In the genomic region with DNA sequence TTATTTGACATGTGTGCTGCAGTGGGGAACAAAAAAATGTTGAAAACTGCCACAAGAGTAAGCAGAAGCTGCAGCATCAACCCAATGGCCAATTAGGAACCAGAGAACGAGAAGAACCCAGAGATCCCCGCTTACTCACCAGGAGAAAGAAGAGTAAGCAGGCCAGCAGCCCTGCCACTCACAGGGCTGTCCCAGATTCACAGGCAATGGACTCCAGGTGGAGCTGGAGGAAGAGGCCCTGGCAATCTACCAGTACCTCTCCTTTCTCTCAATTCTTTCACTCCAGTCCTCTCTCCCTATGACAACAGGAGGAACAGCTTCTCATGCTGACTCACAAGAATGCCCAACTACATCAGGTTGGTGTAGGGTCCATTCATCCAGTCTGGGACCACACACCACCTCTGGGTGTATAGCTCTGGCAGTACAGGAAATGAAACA, we compare ENCODE assay signal across 13 cellular contexts. TPM values are rescaled to one million over a fixed set of nuclear protein-coding genes. Genes with fewer than 3 reads are reported as not detected.
DNase-seq lines count a peak whose midpoint lies in the region; ATAC-seq and TF ChIP-seq lines count a peak whose summit lies in the region.
"Had no signal": no experiment of that assay in that cellular context is flagged by ENCODE, and none has a peak within 500 bp of the region (broad histone marks: within the 10 kb centered on the region; RNA-seq: fewer than 3 reads in every experiment).

No MANE protein-coding gene starts in this region.

- H4K20me1 ChIP-seq in PC-3 (ENCODE audit: low read length) = no peaks in the 10 kb centered on the region
- peaks cover 7% of the 10 kb centered on the region for H4K20me1 ChIP-seq in osteoblast (ENCODE audit: insufficient read depth, low read length)

- H3K9me3 ChIP-seq in PC-3 (ENCODE audit: low read length) (no peaks in the 10 kb centered on the region), osteoblast (ENCODE audit: low read depth, low read length) (no peaks in the 10 kb centered on the region)
- H3K9me3 ChIP-seq: Peyer's patch had no signal

- TF ChIP-seq CTCF in PC-3 (conservative IDR thresholded peaks at IDR 0.05; ENCODE audit: low read depth, low read length) = no peak
- TF ChIP-seq CTCF in osteoblast (IDR thresholded peaks at IDR 0.05; ENCODE audit: extremely low read depth, low read depth, low read length) = no peak

- DNase-seq in G401 (ENCODE audit: low spot score) = peak; percentile 89
- peak; percentile 69 for DNase-seq in PC-3
- DNase-seq in cerebellum (ENCODE audit: low spot score) = peak; percentile 61
- DNase-seq in osteoblast (ENCODE audit: insufficient read length, low spot score, missing footprints) = peak; percentile 35
- no peak for DNase-seq in NCI-H524 treated with DMSO at 0.1 percent for 48 hours (lab: John Stamatoyannopoulos, UW)
- no peak for DNase-seq in sciatic nerve (ENCODE audit: low spot score)
- no peak for DNase-seq in DMS53 (lab: John Stamatoyannopoulos, UW)
- DNase-seq: activated CD4-positive, alpha-beta T cell treated with anti-CD3 and anti-CD28 coated beads, Interleukin-2, amount 50 U/mL, for 4 hours; KBM-7; NCI-H526 treated with DMSO at 0.1 percent for 48 hours; Peyer's patch; stimulated activated CD4-positive, alpha-beta T cell treated with anti-CD3 and anti-CD28 coated beads, Interleukin-4, amount 100 ng/mL, for 1 hour had no signal

- no peak overlapping the region for H3K4me3 ChIP-seq in PC-3 (ENCODE audit: low read length)
- H3K4me3 ChIP-seq in osteoblast (ENCODE audit: insufficient read depth, low read length) = no peak overlapping the region
- H3K4me3 ChIP-seq: Peyer's patch had no signal

- H3K4me1 ChIP-seq in PC-3 (ENCODE audit: insufficient read depth, low read length) (peaks cover 33% of the 10 kb centered on the region), osteoblast (ENCODE audit: insufficient read depth, low read length) (peaks cover 71% of the 10 kb centered on the region)

- in situ Hi-C loops in G401 (cut with HindIII; ENCODE audit: low sequenced_read_pairs) = no loop called here

- H3K27me3 ChIP-seq in PC-3 (ENCODE audit: low read length) = no peaks in the 10 kb centered on the region
- H3K27me3 ChIP-seq in osteoblast (ENCODE audit: insufficient read depth, low read length) = no peaks in the 10 kb centered on the region
- H3K27me3 ChIP-seq: Peyer's patch had no signal

- POLR2A ChIA-PET in PC-3 (lab: Charles Lee; ENCODE audit: unreplicated experiment) = no interaction called here

- BruUV-seq in PC-3 (replicated peaks; lab: Mats Ljungman, UMichigan) = no TSS peak

- ATAC-seq in PC-3 (peak; percentile 49), HG02938 (IDR thresholded peaks at IDR 0.05; ENCODE audit: unreplicated experiment) (no peak), sciatic nerve (no peak)

- H3K4me2 ChIP-seq in PC-3 (ENCODE audit: low read length) (no peak overlapping the region), osteoblast (ENCODE audit: insufficient read depth, low read length) (no peak overlapping the region)

- no peak overlapping the region for H3K27ac ChIP-seq in PC-3 (ENCODE audit: low read length)
- peak overlapping the region; percentile 46 for H3K27ac ChIP-seq in osteoblast (ENCODE audit: low read depth, low read length)
- H3K27ac ChIP-seq: Peyer's patch had no signal

- H3K79me2 ChIP-seq in PC-3 (ENCODE audit: low read length) (peaks cover 48% of the 10 kb centered on the region), osteoblast (ENCODE audit: insufficient read depth, low read length) (peaks cover 75% of the 10 kb centered on the region)

- no peaks in the 10 kb centered on the region for H3K36me3 ChIP-seq in PC-3 (ENCODE audit: low read depth, low read length)
- no peaks in the 10 kb centered on the region for H3K36me3 ChIP-seq in osteoblast (ENCODE audit: insufficient read depth, low read length)
- H3K36me3 ChIP-seq: Peyer's patch had no signal

- CTCF ChIA-PET in PC-3 (lab: Charles Lee) = interaction anchor here (0.5 kb wide), 1 partner anchor 21 kb away, joined by 4 read pairs; no protein-coding TSS in a partner anchor

- H3K9me2 ChIP-seq in PC-3 (replicated peaks; ENCODE audit: low read length) = no peaks in the 10 kb centered on the region

- intact Hi-C loops in PC-3 (cut with micrococcal nuclease) (no loop called here), sciatic nerve (cut with DNase I) (no loop called here)

- no peaks in the 10 kb centered on the region for H3F3A ChIP-seq in PC-3 (ENCODE audit: low read length, unreplicated experiment)

- no peak overlapping the region for H3K9ac ChIP-seq in PC-3 (ENCODE audit: low read length)

- H2AFZ ChIP-seq in PC-3 (ENCODE audit: low read length) = no peak overlapping the region
- H2AFZ ChIP-seq in osteoblast (ENCODE audit: low read length) = no peak overlapping the region

RNA-seq across cellular contexts. Expression of gene KIF13A, which starts 19.3 kb away (rescaled TPM):
- 9.8 and 18.3 TPM in 2 replicates for total RNA-seq in G401 (2014; rRNA removed; shearing (Covaris generic))
- total RNA-seq in PC-3 (2014; rRNA removed) = 21.3 and 27.1 TPM in 2 replicates
- 32.3 TPM for total RNA-seq in cerebellum
- total RNA-seq in osteoblast = 61.5 and 90.5 TPM in 2 replicates
- 72.8 TPM for total RNA-seq in sciatic nerve

Comparison
In these comparisons a context has a peak if more than half of its experiments do, and no peak if none do; other contexts are left out.
1. DNase-seq: peak in G401 (single experiment), PC-3 (single experiment), cerebellum (single experiment) and osteoblast (single experiment); none in NCI-H524 treated with DMSO at 0.1 percent for 48 hours (single experiment), sciatic nerve (single experiment) and DMS53 (single experiment).